In genomic region chr10:103543617-103544525, GRCh38 we compare ENCODE assay signal across 12 cellular contexts. TPM values are rescaled to one million over a fixed set of nuclear protein-coding genes. Genes with fewer than 3 reads are reported as not detected.
DNase-seq lines count a peak whose midpoint lies in the region; ATAC-seq and TF ChIP-seq lines count a peak whose summit lies in the region.
"Had no signal": no experiment of that assay in that cellular context is flagged by ENCODE, and none has a peak within 500 bp of the region (broad histone marks: within the 10 kb centered on the region; RNA-seq: fewer than 3 reads in every experiment).

No MANE protein-coding gene starts in this region.

- 63% methylated on average over 5 of the region's 9 CpGs for WGBS in SK-N-SH (ENCODE audit: low lambda C conversion rate)

- POLR2A ChIA-PET in SK-N-SH (lab: Yijun Ruan, JAX) = interaction anchor here (0.6 kb wide), 1 partner anchor 8 kb away, joined by 3 read pairs; no protein-coding TSS in a partner anchor

- H3K9me3 Mint-ChIP-seq in natural killer cell treated with Interleukin-12 subunit alpha and Interleukin-12 subunit beta and Interleukin-15 and Interleukin-18, amount 100 ng/mL, for 72 hours = no peaks in the 10 kb centered on the region
- H3K9me3 Mint-ChIP-seq in natural killer cell (no peaks in the 10 kb centered on the region), memory B cell (no peaks in the 10 kb centered on the region)
- H3K9me3 Mint-ChIP-seq: activated naive CD4-positive, alpha-beta T cell treated with anti-CD3 and anti-CD28 coated beads, Interleukin-2, amount 50 U/mL, for 72 hours had no signal

- ATAC-seq in natural killer cell treated with Interleukin-12 subunit alpha and Interleukin-12 subunit beta and Interleukin-15 and Interleukin-18, amount 100 ng/mL, for 72 hours = no peak
- no peak for ATAC-seq in natural killer cell
- no peak for ATAC-seq in memory B cell (ENCODE audit: low read depth)
- no peak for ATAC-seq in left lung
- ATAC-seq in HG03521 (IDR thresholded peaks at IDR 0.05; ENCODE audit: unreplicated experiment) = no peak
- no peak for ATAC-seq in GM19351 (IDR thresholded peaks at IDR 0.05; ENCODE audit: unreplicated experiment)
- ATAC-seq in HG03045 (IDR thresholded peaks at IDR 0.05; ENCODE audit: unreplicated experiment) = no peak

- H3K27me3 ChIP-seq in SK-N-SH (ENCODE audit: insufficient read depth) = peaks cover 9% of the 10 kb centered on the region; the same call in 1 of the 2 replicates
- peaks cover 0 to 9% of the 10 kb centered on the region in 2 donors for H3K27me3 ChIP-seq in left lung

- no peak overlapping the region for H2AFZ ChIP-seq in SK-N-SH (ENCODE audit: low read depth)

- peak overlapping the region in 1 of 2 experiments; percentile 91; a peak in 2 of 4 replicates for H3K27ac ChIP-seq in SK-N-SH (ENCODE audit: low read depth in 2 of 2, low read length in 1 of 2)
- H3K27ac ChIP-seq in left lung = no peak overlapping the region

- no peak for TF ChIP-seq EP300 in SK-N-SH (IDR thresholded peaks at IDR 0.05; ENCODE audit: borderline replicate concordance in 1 of 2, low read depth in 1 of 2, low read length in 1 of 2)

- H4K20me1 ChIP-seq in SK-N-SH (ENCODE audit: insufficient read depth) = no peaks in the 10 kb centered on the region

- H3F3A ChIP-seq in SK-N-SH (replicated peaks; ENCODE audit: insufficient read depth) = no peaks in the 10 kb centered on the region

- no peak overlapping the region for H3K4me2 ChIP-seq in SK-N-SH

- H3K4me1 ChIP-seq in SK-N-SH (ENCODE audit: control insufficient read depth in 1 of 2, insufficient read depth in 2 of 2, low read depth in 1 of 2, low read length in 1 of 2) (peaks cover 8 to 45% of the 10 kb centered on the region in 2 experiments; a peak in 3 of 4 replicates), left lung (peaks cover 4 to 12% of the 10 kb centered on the region in 2 donors)

- H3K36me3 Mint-ChIP-seq in natural killer cell treated with Interleukin-12 subunit alpha and Interleukin-12 subunit beta and Interleukin-15 and Interleukin-18, amount 100 ng/mL, for 72 hours = no peaks in the 10 kb centered on the region
- H3K36me3 Mint-ChIP-seq in natural killer cell (no peaks in the 10 kb centered on the region), memory B cell (no peaks in the 10 kb centered on the region)
- H3K36me3 Mint-ChIP-seq: activated naive CD4-positive, alpha-beta T cell treated with anti-CD3 and anti-CD28 coated beads, Interleukin-2, amount 50 U/mL, for 72 hours had no signal

- intact Hi-C loops in natural killer cell (cut with micrococcal nuclease) = no loop called here
- intact Hi-C loops in left lung (cut with DNase I) = no loop called here

- CTCF ChIA-PET in SK-N-SH (lab: Yijun Ruan, JAX) = interaction anchor here (0.7 to 3.4 kb wide), 13 partner anchors 9 to 63 kb away, joined by 3 to 18 read pairs (median 6); no protein-coding TSS in a partner anchor

- H3K9me2 ChIP-seq in SK-N-SH = no peaks in the 10 kb centered on the region

- H3K9me3 ChIP-seq in SK-N-SH (no peaks in the 10 kb centered on the region), left lung (no peaks in the 10 kb centered on the region)

- H3K4me3 ChIP-seq in SK-N-SH (ENCODE audit: low read depth in 2 of 2, low read length in 1 of 2) (no peak overlapping the region), left lung (no peak overlapping the region)

- no peak for TF ChIP-seq CTCF in natural killer cell (IDR thresholded peaks at IDR 0.05)
- no peak for TF ChIP-seq CTCF in SK-N-SH (IDR thresholded peaks at IDR 0.05)
- TF ChIP-seq CTCF in left lung (IDR thresholded peaks at IDR 0.05) = no peak

- H3K36me3 ChIP-seq in SK-N-SH (replicated peaks in 1 of 2; ENCODE audit: control insufficient read depth in 1 of 2, insufficient read depth in 2 of 2, low read length in 1 of 2) (no peaks in the 10 kb centered on the region), left lung (no peaks in the 10 kb centered on the region)

- H3K27me3 Mint-ChIP-seq in natural killer cell treated with Interleukin-12 subunit alpha and Interleukin-12 subunit beta and Interleukin-15 and Interleukin-18, amount 100 ng/mL, for 72 hours = peaks cover 19 to 20% of the 10 kb centered on the region in 2 donors
- peaks cover 9 to 13% of the 10 kb centered on the region in 2 donors for H3K27me3 Mint-ChIP-seq in natural killer cell (ENCODE audit: low read depth in 2 of 2)
- H3K27me3 Mint-ChIP-seq in memory B cell = peaks cover 15% of the 10 kb centered on the region

- peak overlapping the region in 1 of 2 donors; percentile 42 for H3K27ac Mint-ChIP-seq in natural killer cell treated with Interleukin-12 subunit alpha and Interleukin-12 subunit beta and Interleukin-15 and Interleukin-18, amount 100 ng/mL, for 72 hours
- H3K27ac Mint-ChIP-seq in natural killer cell (no peak overlapping the region), memory B cell (no peak overlapping the region)

- H3K4me3 Mint-ChIP-seq in natural killer cell treated with Interleukin-12 subunit alpha and Interleukin-12 subunit beta and Interleukin-15 and Interleukin-18, amount 100 ng/mL, for 72 hours = peak overlapping the region; percentile 69
- H3K4me3 Mint-ChIP-seq in natural killer cell (no peak overlapping the region), memory B cell (peak overlapping the region; percentile 35)

- DNase-seq in natural killer cell treated with Interleukin-12 subunit alpha and Interleukin-12 subunit beta and Interleukin-15 and Interleukin-18, amount 100 ng/mL, for 72 hours (ENCODE audit: low spot score) = no peak
- DNase-seq in natural killer cell (no peak), SK-N-SH (peak; percentile 26), memory B cell (ENCODE audit: low spot score in 2 of 2) (no peak), left lung (no peak)
- DNase-seq: activated CD4-positive, alpha-beta T cell treated with anti-CD3 and anti-CD28 coated beads, Interleukin-2, amount 50 U/mL, for 48 hours; cortex of kidney; NCI-H1436 treated with DMSO at 0.1 percent for 48 hours had no signal

- no peak for TF ChIP-seq RAD21 in SK-N-SH (IDR thresholded peaks at IDR 0.05; ENCODE audit: low read length)

- peaks cover 17 to 23% of the 10 kb centered on the region in 2 donors for H3K4me1 Mint-ChIP-seq in natural killer cell treated with Interleukin-12 subunit alpha and Interleukin-12 subunit beta and Interleukin-15 and Interleukin-18, amount 100 ng/mL, for 72 hours (ENCODE audit: low read depth in 2 of 2)
- peaks cover 10% of the 10 kb centered on the region in 2 donors for H3K4me1 Mint-ChIP-seq in natural killer cell
- H3K4me1 Mint-ChIP-seq in memory B cell = peaks cover 19% of the 10 kb centered on the region

- no peak overlapping the region for H3K9ac ChIP-seq in SK-N-SH

- H3K79me2 ChIP-seq in SK-N-SH (ENCODE audit: insufficient read depth) = no peaks in the 10 kb centered on the region

TF ChIP-seq in SK-N-SH, 30 proteins besides CTCF, POLR2A, EP300 and RAD21:
- TF ChIP-seq MXI1 (IDR thresholded peaks at IDR 0.05; ENCODE audit: low read depth, low read length) (no peak), FOXJ3 (CRISPR knock-in tag; IDR thresholded peaks at IDR 0.05) (no peak), SMC3 (IDR thresholded peaks at IDR 0.05; ENCODE audit: low read depth, low read length) (no peak), SIN3A (IDR thresholded peaks at IDR 0.05; ENCODE audit: borderline replicate concordance, low read depth, low read length) (no peak), USF1 (IDR thresholded peaks at IDR 0.05; ENCODE audit: borderline replicate concordance, low read depth) (no peak), MAX (IDR thresholded peaks at IDR 0.05; ENCODE audit: low read depth) (no peak), USF2 (IDR thresholded peaks at IDR 0.05; ENCODE audit: borderline replicate concordance, low read depth, low read length) (no peak)

RNA-seq across cellular contexts. Expression of gene NEURL1, which starts 50.4 kb away (rescaled TPM):
- total RNA-seq in natural killer cell treated with Interleukin-12 subunit alpha and Interleukin-12 subunit beta and Interleukin-15 and Interleukin-18, amount 100 ng/mL, for 72 hours = 1 to 10 TPM; 1.4 to 1.8 TPM
- total RNA-seq in natural killer cell = 1 to 10 TPM in 2 of 3 donors, under 1 TPM in 1; 0.95 to 8.5 (median 1.5) TPM
- polyA plus RNA-seq in SK-N-SH (2012; rRNA removed) = 0.05 and 0.19 TPM in 2 replicates
- polyA plus RNA-seq in SK-N-SH (2012; cell fraction: cytosol; rRNA removed) = 0.04 and 0.05 TPM in 2 replicates
- 0.12 and 0.36 TPM in 2 replicates for polyA plus RNA-seq in SK-N-SH (2012; cell fraction: nucleus; rRNA removed)
- under 1 TPM; 0.76 TPM for total RNA-seq in left lung
